In genomic region chr2:37324536-37324785, GRCh38 we compare ENCODE assay signal across 7 cellular contexts. TPM values are rescaled to one million over a fixed set of nuclear protein-coding genes. Genes with fewer than 3 reads are reported as not detected.
DNase-seq lines count a peak whose midpoint lies in the region; ATAC-seq and TF ChIP-seq lines count a peak whose summit lies in the region.

No MANE protein-coding gene starts in this region.

- H3K27me3 ChIP-seq in NT2/D1 (ENCODE audit: insufficient read depth, insufficient read length) = peaks cover 24% of the 10 kb centered on the region
- H3K27me3 ChIP-seq in mesendoderm (ENCODE audit: insufficient read depth, low read length, poor library complexity) = no peaks in the 10 kb centered on the region
- no peaks in the 10 kb centered on the region for H3K27me3 ChIP-seq in tibial artery

- TF ChIP-seq CTCF in chondrocyte (IDR thresholded peaks at IDR 0.05) (peak; percentile 31), tibial artery (IDR thresholded peaks at IDR 0.05) (no peak)

- H4K8ac ChIP-seq in mesendoderm (ENCODE audit: low read depth, low read length) = no peak overlapping the region

- no peak for ATAC-seq in HG02884 (IDR thresholded peaks at IDR 0.05; ENCODE audit: unreplicated experiment)

- peaks cover 34% of the 10 kb centered on the region for H3K79me2 ChIP-seq in mesendoderm (ENCODE audit: control insufficient read depth, insufficient read depth, low read length)

- no peaks in the 10 kb centered on the region for H3K9me3 Mint-ChIP-seq in chondrocyte (ENCODE audit: low read depth)

- no peak overlapping the region for H4K5ac ChIP-seq in mesendoderm (ENCODE audit: low read length)

- TF ChIP-seq POLR2A in GM19099 (IDR thresholded peaks at IDR 0.05; ENCODE audit: extremely low read depth, insufficient read length, low read depth) = peak; percentile 77

- H3K4me1 ChIP-seq in NT2/D1 (ENCODE audit: insufficient read depth, insufficient read length) = no peaks in the 10 kb centered on the region
- peaks cover 3% of the 10 kb centered on the region for H3K4me1 ChIP-seq in mesendoderm (ENCODE audit: control insufficient read depth, low read depth, low read length)
- peaks cover 0 to 42% (median 12%) of the 10 kb centered on the region in 4 donors for H3K4me1 ChIP-seq in tibial artery

- peak overlapping the region; percentile 93 for H3K56ac ChIP-seq in mesendoderm (ENCODE audit: low read length)

- no peak overlapping the region for H3K4me2 ChIP-seq in mesendoderm (ENCODE audit: low read length)

- H2BK5ac ChIP-seq in mesendoderm (ENCODE audit: low read length) = no peak overlapping the region

- peak overlapping the region; percentile 62 for H2BK120ac ChIP-seq in mesendoderm (ENCODE audit: low read depth, low read length)

- H3K27ac ChIP-seq in mesendoderm (ENCODE audit: low read depth, low read length) = peak overlapping the region; percentile 98
- peak overlapping the region; percentile 96 for H3K27ac ChIP-seq in tibial artery

- no peak overlapping the region for H3K9ac ChIP-seq in NT2/D1 (ENCODE audit: insufficient read length, low read depth)
- H3K9ac ChIP-seq in mesendoderm (ENCODE audit: low read length) = peak overlapping the region; percentile 93

- no peaks in the 10 kb centered on the region for H3K36me3 Mint-ChIP-seq in chondrocyte (ENCODE audit: low read depth)

- no peaks in the 10 kb centered on the region for H3K27me3 Mint-ChIP-seq in chondrocyte (ENCODE audit: low read depth)

- intact Hi-C loops in tibial artery (cut with DNase I; ENCODE audit: low total_unique reads) = loop anchor here (10.0 kb wide), 1 partner anchor 90 kb away; the partner anchor contains the start of genes CEBPZ and NDUFAF7

- no peaks in the 10 kb centered on the region for H3K79me1 ChIP-seq in mesendoderm (ENCODE audit: low read length)

- peak overlapping the region; percentile 63 for H3K4me3 Mint-ChIP-seq in chondrocyte (ENCODE audit: unreplicated experiment)

- DNase-seq in NT2/D1 (ENCODE audit: low read depth, low spot score) (no peak), chondrocyte (ENCODE audit: low spot score) (peak; percentile 88), mesendoderm (peak; percentile 91), tibial artery (peak; percentile 80 to 93), GM19240 (ENCODE audit: insufficient read length, low spot score) (no peak)

- H2AK5ac ChIP-seq in mesendoderm (ENCODE audit: low read length) = no peak overlapping the region

- WGBS in mesendoderm (ENCODE audit: extremely low coverage, insufficient coverage, low lambda C conversion rate) = no CpG with 5 or more reads among the region's 33 CpGs

- H2BK15ac ChIP-seq in mesendoderm (replicated peaks; ENCODE audit: low read depth) = peak overlapping the region; percentile 23

- H3K23ac ChIP-seq in mesendoderm (ENCODE audit: low read length) = no peak overlapping the region

- H3K36me3 ChIP-seq in NT2/D1 (ENCODE audit: insufficient read depth, insufficient read length, low read length) (peaks cover 12% of the 10 kb centered on the region), mesendoderm (ENCODE audit: control insufficient read depth, insufficient read depth, low read length) (no peaks in the 10 kb centered on the region), tibial artery (no peaks in the 10 kb centered on the region)

- H3K9me3 ChIP-seq in NT2/D1 (ENCODE audit: insufficient read depth, low read length) (no peaks in the 10 kb centered on the region), tibial artery (no peaks in the 10 kb centered on the region)

- H3K18ac ChIP-seq in mesendoderm (ENCODE audit: low read length) = peak overlapping the region; percentile 98

- H3K4me1 Mint-ChIP-seq in chondrocyte (ENCODE audit: low read depth) = peaks cover 50% of the 10 kb centered on the region

- H3K4me3 ChIP-seq in NT2/D1 (ENCODE audit: insufficient read length, low read depth) (peak overlapping the region; percentile 68), mesendoderm (ENCODE audit: low read length) (no peak overlapping the region), tibial artery (peak overlapping the region; percentile 82 to 83)

- peak overlapping the region; percentile 71 for H3K27ac Mint-ChIP-seq in chondrocyte (ENCODE audit: unreplicated experiment)

- peak overlapping the region; percentile 90 for H3K4ac ChIP-seq in mesendoderm (ENCODE audit: low read depth, low read length)

RNA-seq across cellular contexts. Expression of gene PRKD3, which starts 0.2 kb away (rescaled TPM):
- 40.2 to 45.4 TPM (median 43.8 TPM) in 3 replicates for total RNA-seq in chondrocyte
- polyA plus RNA-seq in mesendoderm (2013, experiment 1 of 2) = 49.2 TPM
- polyA plus RNA-seq in mesendoderm (2013, experiment 2 of 2) = 47.9 TPM

RNA-seq across cellular contexts. Expression of gene QPCT, which starts 20.0 kb away (rescaled TPM):
- 0.67 to 1.2 TPM in 2 of 3 replicates, not detected in the other for total RNA-seq in chondrocyte
- polyA plus RNA-seq in mesendoderm (2013, experiment 1 of 2) = 26.1 TPM
- 24.8 TPM for polyA plus RNA-seq in mesendoderm (2013, experiment 2 of 2)

Comparison
In these comparisons a context has a peak if more than half of its experiments do, and no peak if none do; other contexts are left out.
1. DNase-seq: peak in chondrocyte (single experiment), mesendoderm (single experiment) and tibial artery (2 of 2); none in NT2/D1 (single experiment) and GM19240 (single experiment).